ENCODE assay signal across 18 cellular contexts in genomic region chr16:67773569-67774456, GRCh38. TPM values are rescaled to one million over a fixed set of nuclear protein-coding genes. Genes with fewer than 3 reads are reported as not detected.
A peak's percentile ranks its signal among the peaks of the same experiment; 100 is the strongest.
DNase-seq lines count a peak whose midpoint lies in the region; ATAC-seq and TF ChIP-seq lines count a peak whose summit lies in the region.
"Had no signal": no experiment of that assay in that cellular context is flagged by ENCODE, and none has a peak within 500 bp of the region (broad histone marks: within the 10 kb centered on the region; RNA-seq: fewer than 3 reads in every experiment).

No MANE protein-coding gene starts in this region.

- H3K4me1 Mint-ChIP-seq in activated CD8-positive, alpha-beta T cell treated with anti-CD3 and anti-CD28 coated beads, Interleukin-2, amount 10 ng/mL, durations not matched to agents 7 days and 5 days (ENCODE audit: low read depth): no peaks in the 10 kb centered on the region
- peaks cover 3% of the 10 kb centered on the region for H3K4me1 Mint-ChIP-seq in activated CD8-positive, alpha-beta T cell treated with anti-CD3 and anti-CD28 coated beads for 36 hours (ENCODE audit: low read depth)
- peaks cover 12% of the 10 kb centered on the region for H3K4me1 Mint-ChIP-seq in osteocyte (ENCODE audit: unreplicated experiment)

- intact Hi-C loops in activated CD8-positive, alpha-beta T cell treated with anti-CD3 and anti-CD28 coated beads for 36 hours (cut with micrococcal nuclease): no loop called here
- intact Hi-C loops in uterus (cut with DNase I; ENCODE audit: low total_unique reads): no loop called here

- ATAC-seq in activated CD8-positive, alpha-beta T cell treated with anti-CD3 and anti-CD28 coated beads, Interleukin-2, amount 10 ng/mL, durations not matched to agents 7 days and 5 days: no peak
- no peak for ATAC-seq in activated CD8-positive, alpha-beta T cell treated with anti-CD3 and anti-CD28 coated beads for 36 hours
- ATAC-seq: CD8-positive, alpha-beta T cell had no signal

- H3K36me3 ChIP-seq in muscle layer of duodenum (ENCODE audit: control insufficient read depth in 1 of 2, insufficient read depth in 2 of 2, low read length in 2 of 2): peaks cover 0 to 13% of the 10 kb centered on the region in 2 donors
- H3K36me3 ChIP-seq in uterus: no peaks in the 10 kb centered on the region
- H3K36me3 ChIP-seq: colonic mucosa had no signal

- TF ChIP-seq CTCF in activated CD8-positive, alpha-beta T cell treated with anti-CD3 and anti-CD28 coated beads for 36 hours (IDR thresholded peaks at IDR 0.05): no peak
- TF ChIP-seq CTCF in fibroblast of villous mesenchyme (IDR thresholded peaks at IDR 0.05; ENCODE audit: insufficient read depth, low read depth, low read length) (no peak), uterus (IDR thresholded peaks at IDR 0.05) (no peak), osteocyte (IDR thresholded peaks at IDR 0.05) (no peak)

- H3K36me3 Mint-ChIP-seq in activated CD8-positive, alpha-beta T cell treated with anti-CD3 and anti-CD28 coated beads, Interleukin-2, amount 10 ng/mL, durations not matched to agents 7 days and 5 days (ENCODE audit: low read depth): peaks cover 21% of the 10 kb centered on the region
- H3K36me3 Mint-ChIP-seq in activated CD8-positive, alpha-beta T cell treated with anti-CD3 and anti-CD28 coated beads for 36 hours (ENCODE audit: low read depth): peaks cover 11% of the 10 kb centered on the region
- H3K36me3 Mint-ChIP-seq in osteocyte (ENCODE audit: unreplicated experiment): peaks cover 26% of the 10 kb centered on the region

- H3K27ac ChIP-seq in muscle layer of duodenum (ENCODE audit: low read length): peak overlapping the region; percentile 24
- peak overlapping the region; percentile 14 to 42 for H3K27ac ChIP-seq in uterus
- H3K27ac ChIP-seq: colonic mucosa had no signal

- DNase-seq in activated CD8-positive, alpha-beta T cell treated with anti-CD3 and anti-CD28 coated beads, Interleukin-2, amount 10 ng/mL, durations not matched to agents 7 days and 5 days: no peak
- no peak for DNase-seq in activated CD8-positive, alpha-beta T cell treated with anti-CD3 and anti-CD28 coated beads for 36 hours
- DNase-seq in fibroblast of villous mesenchyme (ENCODE audit: low read depth) (peak; percentile 26), uterus (no peak), osteocyte (ENCODE audit: extremely low spot score, unreplicated experiment) (no peak), dedifferentiated amniotic fluid mesenchymal stem cell (ENCODE audit: extremely low spot score) (no peak)
- DNase-seq in stimulated activated CD8-positive, alpha-beta memory T cell treated with anti-CD3 and anti-CD28 coated beads, Interleukin-4, amount 100 ng/mL, for 48 hours: no peak
- DNase-seq: 8988T; activated naive CD8-positive, alpha-beta T cell treated with anti-CD3 and anti-CD28 coated beads for 36 hours; CD8-positive, alpha-beta T cell; colonic mucosa; immature natural killer cell; KG1; NCI-H1436; NCI-H446; retina had no signal

- H3K27me3 ChIP-seq in muscle layer of duodenum (ENCODE audit: low read depth, low read length) (no peaks in the 10 kb centered on the region), uterus (no peaks in the 10 kb centered on the region)
- H3K27me3 ChIP-seq: colonic mucosa had no signal

- H3K4me3 Mint-ChIP-seq in activated CD8-positive, alpha-beta T cell treated with anti-CD3 and anti-CD28 coated beads, Interleukin-2, amount 10 ng/mL, durations not matched to agents 7 days and 5 days: no peak overlapping the region
- H3K4me3 Mint-ChIP-seq in activated CD8-positive, alpha-beta T cell treated with anti-CD3 and anti-CD28 coated beads for 36 hours: no peak overlapping the region
- no peak overlapping the region for H3K4me3 Mint-ChIP-seq in osteocyte (ENCODE audit: unreplicated experiment)
- H3K4me3 Mint-ChIP-seq: activated naive CD8-positive, alpha-beta T cell treated with anti-CD3 and anti-CD28 coated beads for 36 hours; CD8-positive, alpha-beta T cell; immature natural killer cell; stimulated activated naive CD8-positive, alpha-beta T cell treated with anti-CD3 and anti-CD28 coated beads, Interleukin-15, Interleukin-2, amounts not matched to agents 100 ng/mL and 50 ng/mL, for 24 hours had no signal

- CTCF ChIA-PET in activated CD8-positive, alpha-beta T cell treated with anti-CD3 and anti-CD28 coated beads, Interleukin-2, amount 10 ng/mL, durations not matched to agents 7 days and 5 days (lab: Charles Lee): interaction anchor here (1.1 to 1.5 kb wide), 2 partner anchors 43 to 253 kb away, joined by 3 to 6 read pairs; no protein-coding TSS in a partner anchor
- CTCF ChIA-PET in activated CD8-positive, alpha-beta T cell treated with anti-CD3 and anti-CD28 coated beads for 36 hours (lab: Charles Lee): interaction anchor here (1.9 kb wide), 1 partner anchor 42 kb away, joined by 5 read pairs; no protein-coding TSS in a partner anchor

- no peaks in the 10 kb centered on the region for H3K9me3 Mint-ChIP-seq in activated CD8-positive, alpha-beta T cell treated with anti-CD3 and anti-CD28 coated beads, Interleukin-2, amount 10 ng/mL, durations not matched to agents 7 days and 5 days (ENCODE audit: insufficient read depth)
- no peaks in the 10 kb centered on the region for H3K9me3 Mint-ChIP-seq in activated CD8-positive, alpha-beta T cell treated with anti-CD3 and anti-CD28 coated beads for 36 hours
- H3K9me3 Mint-ChIP-seq in osteocyte (ENCODE audit: unreplicated experiment): no peaks in the 10 kb centered on the region
- H3K9me3 Mint-ChIP-seq: activated naive CD8-positive, alpha-beta T cell treated with anti-CD3 and anti-CD28 coated beads for 36 hours; CD8-positive, alpha-beta T cell; immature natural killer cell; stimulated activated naive CD8-positive, alpha-beta T cell treated with anti-CD3 and anti-CD28 coated beads, Interleukin-15, Interleukin-2, amounts not matched to agents 100 ng/mL and 50 ng/mL, for 24 hours had no signal

- H3K27me3 Mint-ChIP-seq in activated CD8-positive, alpha-beta T cell treated with anti-CD3 and anti-CD28 coated beads, Interleukin-2, amount 10 ng/mL, durations not matched to agents 7 days and 5 days (ENCODE audit: low read depth): no peaks in the 10 kb centered on the region
- no peaks in the 10 kb centered on the region for H3K27me3 Mint-ChIP-seq in activated CD8-positive, alpha-beta T cell treated with anti-CD3 and anti-CD28 coated beads for 36 hours
- no peaks in the 10 kb centered on the region for H3K27me3 Mint-ChIP-seq in osteocyte (ENCODE audit: unreplicated experiment)
- H3K27me3 Mint-ChIP-seq: activated naive CD8-positive, alpha-beta T cell treated with anti-CD3 and anti-CD28 coated beads for 36 hours; stimulated activated naive CD8-positive, alpha-beta T cell treated with anti-CD3 and anti-CD28 coated beads, Interleukin-15, Interleukin-2, amounts not matched to agents 100 ng/mL and 50 ng/mL, for 24 hours had no signal

- peak overlapping the region; percentile 8 for H3K27ac Mint-ChIP-seq in activated CD8-positive, alpha-beta T cell treated with anti-CD3 and anti-CD28 coated beads, Interleukin-2, amount 10 ng/mL, durations not matched to agents 7 days and 5 days
- no peak overlapping the region for H3K27ac Mint-ChIP-seq in activated CD8-positive, alpha-beta T cell treated with anti-CD3 and anti-CD28 coated beads for 36 hours
- H3K27ac Mint-ChIP-seq in osteocyte (ENCODE audit: unreplicated experiment): no peak overlapping the region
- H3K27ac Mint-ChIP-seq: activated naive CD8-positive, alpha-beta T cell treated with anti-CD3 and anti-CD28 coated beads for 36 hours; CD8-positive, alpha-beta T cell; immature natural killer cell; stimulated activated naive CD8-positive, alpha-beta T cell treated with anti-CD3 and anti-CD28 coated beads, Interleukin-15, Interleukin-2, amounts not matched to agents 100 ng/mL and 50 ng/mL, for 24 hours had no signal

- no peak for TF ChIP-seq POLR2A in uterus (IDR thresholded peaks at IDR 0.05)

- H3K4me1 ChIP-seq in muscle layer of duodenum (ENCODE audit: control insufficient read depth in 1 of 2, insufficient read depth in 2 of 2, low read length in 2 of 2) (peaks cover 5 to 20% of the 10 kb centered on the region in 2 donors), uterus (no peaks in the 10 kb centered on the region)
- H3K4me1 ChIP-seq: colonic mucosa had no signal

- H3K9me3 ChIP-seq in muscle layer of duodenum (ENCODE audit: control insufficient read depth in 1 of 2, low read length in 2 of 2) (no peaks in the 10 kb centered on the region), uterus (no peaks in the 10 kb centered on the region)
- H3K9me3 ChIP-seq: colonic mucosa had no signal

- no peak overlapping the region for H3K4me3 ChIP-seq in fibroblast of villous mesenchyme (ENCODE audit: low read depth, low read length)
- H3K4me3 ChIP-seq in muscle layer of duodenum (ENCODE audit: low read depth in 1 of 2, low read length in 2 of 2): no peak overlapping the region
- no peak overlapping the region for H3K4me3 ChIP-seq in uterus
- H3K4me3 ChIP-seq: colonic mucosa had no signal

- POLR2A ChIA-PET in activated CD8-positive, alpha-beta T cell treated with anti-CD3 and anti-CD28 coated beads, Interleukin-2, amount 10 ng/mL, durations not matched to agents 7 days and 5 days (lab: Charles Lee): no interaction called here
- POLR2A ChIA-PET in activated CD8-positive, alpha-beta T cell treated with anti-CD3 and anti-CD28 coated beads for 36 hours (lab: Charles Lee): no interaction called here

RNA-seq across cellular contexts. Expression of gene RANBP10, which starts 32.5 kb away (rescaled TPM):
- total RNA-seq in activated CD8-positive, alpha-beta T cell treated with anti-CD3 and anti-CD28 coated beads, Interleukin-2, amount 10 ng/mL, durations not matched to agents 7 days and 5 days: 10 to 100 TPM; 25.9 to 30.5 TPM
- total RNA-seq in activated CD8-positive, alpha-beta T cell treated with anti-CD3 and anti-CD28 coated beads for 36 hours: 10 to 100 TPM; 15.9 to 18.9 TPM
- total RNA-seq in fibroblast of villous mesenchyme (6.1 and 8.6 TPM in 2 replicates), uterus (10 to 100 TPM in 1 of 4 donors, 1 to 10 TPM in 3; 4.9 to 22.7 (median 8.5) TPM), osteocyte (18.9 and 19.5 TPM in 2 replicates)

RNA-seq across cellular contexts. Expression of gene TSNAXIP1, which starts 32.9 kb away (rescaled TPM):
- total RNA-seq in activated CD8-positive, alpha-beta T cell treated with anti-CD3 and anti-CD28 coated beads, Interleukin-2, amount 10 ng/mL, durations not matched to agents 7 days and 5 days: under 1 TPM; 0.47 to 0.63 TPM
- under 1 TPM; 0.40 to 0.47 TPM for total RNA-seq in activated CD8-positive, alpha-beta T cell treated with anti-CD3 and anti-CD28 coated beads for 36 hours
- total RNA-seq in fibroblast of villous mesenchyme (0.32 and 1.3 TPM in 2 replicates), uterus (1 to 10 TPM; 2.7 to 4.9 (median 3.6) TPM), osteocyte (3.6 and 4.1 TPM in 2 replicates)

RNA-seq across cellular contexts. Expression of gene GFOD2, which starts 54.7 kb away (rescaled TPM):
- total RNA-seq in activated CD8-positive, alpha-beta T cell treated with anti-CD3 and anti-CD28 coated beads, Interleukin-2, amount 10 ng/mL, durations not matched to agents 7 days and 5 days: 10 to 100 TPM; 12.5 to 14.0 TPM
- 10 to 100 TPM; 11.6 to 14.1 TPM for total RNA-seq in activated CD8-positive, alpha-beta T cell treated with anti-CD3 and anti-CD28 coated beads for 36 hours
- total RNA-seq in fibroblast of villous mesenchyme (13.5 and 15.5 TPM in 2 replicates), uterus (10 to 100 TPM; 11.0 to 28.5 (median 26.3) TPM), osteocyte (21.9 and 22.2 TPM in 2 replicates)
